ENCODE assay signal across 14 cellular contexts in the genomic region with DNA sequence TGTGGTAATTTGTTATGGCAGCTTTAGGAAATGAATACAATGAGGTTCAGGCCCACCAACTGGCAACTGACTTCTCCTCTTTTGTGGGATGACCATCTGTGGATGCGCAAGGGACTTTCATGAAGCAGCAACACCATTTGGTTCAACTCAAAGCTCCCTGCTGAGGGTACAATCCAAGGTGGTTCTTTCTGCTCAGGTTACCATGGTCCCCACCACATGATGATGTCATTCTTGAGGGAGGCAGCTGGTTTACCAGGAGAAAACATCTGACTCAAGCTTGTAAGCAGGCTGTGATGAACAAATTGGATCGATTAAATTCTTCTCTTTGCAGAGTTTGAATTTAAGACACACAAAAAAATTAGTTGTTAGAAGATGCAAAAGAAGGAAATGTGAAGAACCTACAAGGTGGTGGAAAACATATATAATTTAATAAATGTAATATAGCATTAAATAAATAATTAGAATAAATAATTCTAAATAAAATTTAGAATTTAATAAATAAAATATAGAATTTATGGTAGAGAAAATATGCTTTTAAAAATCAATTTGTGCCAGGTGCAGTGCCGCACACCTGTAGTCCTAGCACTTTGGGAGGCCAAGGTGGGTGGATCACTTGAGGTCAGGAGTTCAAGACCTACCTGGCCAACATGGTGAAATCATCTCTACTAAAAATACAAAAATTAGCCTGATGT.
"Had no signal": no experiment of that assay in that cellular context is flagged by ENCODE, and none has a peak within 500 bp of the region (broad histone marks: within the 10 kb centered on the region; RNA-seq: fewer than 3 reads in every experiment).

No MANE protein-coding gene starts in this region.

- H3K9me3 ChIP-seq: lower lobe of right lung, neutrophil had no signal

- H3K27ac ChIP-seq: lower lobe of right lung, neutrophil, tibial artery had no signal

- H3K9me3 Mint-ChIP-seq: activated naive CD4-positive, alpha-beta T cell treated with anti-CD3 and anti-CD28 coated beads, Interleukin-2, amount 50 U/mL, for 24 hours; activated T-helper 2 cell treated with anti-CD3 and anti-CD28 coated beads, Interferon-gamma antibody, Interleukin-2, Interleukin-4, amounts not matched to agents 10 μg/mL and 5 μg/mL and 100 μg/mL, durations not matched to agents 14 hours and 24 hours and 36 hours; endodermal cell had no signal

- H3K4me2 ChIP-seq: smooth muscle cell had no signal

- H3K4me3 ChIP-seq: lower lobe of right lung, smooth muscle cell, tibial artery had no signal

- ATAC-seq: lower lobe of right lung; naive thymus-derived CD4-positive, alpha-beta T cell had no signal

- H3K4me1 Mint-ChIP-seq: activated naive CD4-positive, alpha-beta T cell treated with anti-CD3 and anti-CD28 coated beads, Interleukin-2, amount 50 U/mL, for 24 hours; endodermal cell; naive thymus-derived CD4-positive, alpha-beta T cell had no signal

- H3K27ac Mint-ChIP-seq: activated naive CD4-positive, alpha-beta T cell treated with anti-CD3 and anti-CD28 coated beads, Interleukin-2, amount 50 U/mL, for 24 hours; activated T-helper 2 cell treated with anti-CD3 and anti-CD28 coated beads, Interferon-gamma antibody, Interleukin-2, Interleukin-4, amounts not matched to agents 10 μg/mL and 5 μg/mL and 100 μg/mL, durations not matched to agents 14 hours and 24 hours and 36 hours; endodermal cell; naive thymus-derived CD4-positive, alpha-beta T cell had no signal

- H3K27me3 ChIP-seq: neutrophil, tibial artery had no signal

- H3K36me3 ChIP-seq: lower lobe of right lung, neutrophil, tibial artery had no signal

- H3K4me3 Mint-ChIP-seq: activated naive CD4-positive, alpha-beta T cell treated with anti-CD3 and anti-CD28 coated beads, Interleukin-2, amount 50 U/mL, for 24 hours; endodermal cell; naive thymus-derived CD4-positive, alpha-beta T cell had no signal

- DNase-seq: activated CD4-positive, alpha-beta T cell treated with anti-CD3 and anti-CD28 coated beads for 4 hours; amygdala; endodermal cell; erythroblast; hypothalamus; kidney glomerular epithelial cell; lower lobe of right lung; midbrain; naive thymus-derived CD4-positive, alpha-beta T cell; tibial artery had no signal

- H3K4me1 ChIP-seq: lower lobe of right lung, tibial artery had no signal

- H3K36me3 Mint-ChIP-seq: activated naive CD4-positive, alpha-beta T cell treated with anti-CD3 and anti-CD28 coated beads, Interleukin-2, amount 50 U/mL, for 24 hours; naive thymus-derived CD4-positive, alpha-beta T cell had no signal
